8 cellular contexts compared by ENCODE assay signal in the genomic region with DNA sequence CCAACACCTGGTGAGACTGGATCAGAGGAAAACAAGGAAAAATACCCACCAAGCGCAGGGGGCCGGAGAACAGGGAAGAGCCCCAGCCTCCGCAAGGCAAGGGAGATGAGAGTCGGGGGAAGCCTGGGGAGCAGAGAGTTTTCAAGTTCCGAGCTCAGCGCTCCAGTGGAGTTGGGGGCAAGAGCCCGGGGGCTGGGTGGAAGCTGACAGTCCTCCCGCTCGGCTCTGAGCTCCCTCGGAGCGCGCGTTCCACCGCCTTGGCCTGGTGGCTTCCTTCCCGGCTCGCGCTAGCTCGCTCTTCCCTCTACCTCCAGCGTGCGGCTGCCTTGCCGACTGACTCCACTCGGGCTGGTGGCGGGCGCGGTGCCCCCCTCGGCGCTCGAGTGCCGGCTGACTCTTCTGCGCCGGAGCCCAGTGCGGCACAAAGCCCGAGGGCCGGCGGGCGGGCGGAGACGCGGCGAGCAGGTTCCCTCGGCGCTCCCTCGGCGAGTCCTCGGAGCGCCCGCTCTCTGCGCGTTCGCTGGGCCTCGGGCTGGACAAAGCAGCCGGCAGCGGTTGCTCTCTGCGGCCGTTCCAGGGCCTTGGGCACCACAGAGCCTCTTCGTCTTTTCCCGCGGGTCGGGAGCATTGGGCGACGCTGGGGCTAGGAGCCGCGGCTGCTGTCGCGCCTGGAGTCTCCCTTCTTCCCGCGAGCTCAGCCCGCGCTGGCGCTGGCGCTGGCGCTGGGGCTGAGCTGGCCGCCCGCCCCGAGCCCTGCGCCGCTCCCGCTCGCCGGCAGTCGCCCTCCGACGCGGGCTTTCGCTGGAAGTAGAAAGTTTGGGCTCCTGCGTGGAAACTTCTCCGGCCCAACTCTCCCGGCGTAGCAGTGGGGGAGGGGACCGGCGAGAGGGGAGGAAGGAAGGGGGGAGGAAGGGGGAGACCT. TPM values are rescaled to one million over a fixed set of nuclear protein-coding genes. Genes with fewer than 3 reads are reported as not detected.
DNase-seq lines count a peak whose midpoint lies in the region; ATAC-seq lines count a peak whose summit lies in the region.

No MANE protein-coding gene starts in this region.

- H3K4me1 Mint-ChIP-seq in T-helper 2 cell treated with Interferon-gamma antibody and Interleukin-4, amounts not matched to agents 5 μg/mL and 100 μg/mL, for 36 hours (ENCODE audit: low read depth), result peaks cover 17% of the 10 kb centered on the region

- peak overlapping the region; percentile 63 for H3K27ac Mint-ChIP-seq in T-helper 2 cell treated with Interferon-gamma antibody and Interleukin-4, amounts not matched to agents 5 μg/mL and 100 μg/mL, for 36 hours

- H2AK5ac ChIP-seq in mesenchymal stem cell (ENCODE audit: low read length, severe bottlenecking), result no peak overlapping the region

- no peak overlapping the region for H2BK120ac ChIP-seq in mesenchymal stem cell (ENCODE audit: low read depth, low read length)

- H3K4me3 Mint-ChIP-seq in T-helper 2 cell treated with Interferon-gamma antibody and Interleukin-4, amounts not matched to agents 5 μg/mL and 100 μg/mL, for 36 hours, result peak overlapping the region; percentile 62

- H3K4me2 ChIP-seq in mesenchymal stem cell (ENCODE audit: low read length, poor library complexity, severe bottlenecking), result peak overlapping the region; percentile 88

- H3K27me3 ChIP-seq in mesenchymal stem cell (ENCODE audit: control insufficient read depth in 1 of 2, insufficient read depth in 1 of 2, low read length in 2 of 2), result peaks cover 96 to 99% of the 10 kb centered on the region in 2 experiments

- H3K36me3 Mint-ChIP-seq in T-helper 2 cell treated with Interferon-gamma antibody and Interleukin-4, amounts not matched to agents 5 μg/mL and 100 μg/mL, for 36 hours (ENCODE audit: low read depth), result no peaks in the 10 kb centered on the region

- H3K27me3 Mint-ChIP-seq in T-helper 2 cell treated with Interferon-gamma antibody and Interleukin-4, amounts not matched to agents 5 μg/mL and 100 μg/mL, for 36 hours (ENCODE audit: low read depth), result peaks cover 79% of the 10 kb centered on the region

- no peak overlapping the region for H2BK5ac ChIP-seq in mesenchymal stem cell (ENCODE audit: low read depth, low read length, poor library complexity, severe bottlenecking)

- peak overlapping the region; percentile 39 to 55 for H3K4me3 ChIP-seq in mesenchymal stem cell (ENCODE audit: insufficient read depth in 1 of 2, low read depth in 1 of 2, low read length in 2 of 2)

- no peak overlapping the region for H2BK15ac ChIP-seq in mesenchymal stem cell (ENCODE audit: low read depth, poor library complexity, severe bottlenecking)

- no peak overlapping the region for H3K4ac ChIP-seq in mesenchymal stem cell (ENCODE audit: low read depth in 1 of 2, low read length in 2 of 2)

- peaks cover 46% of the 10 kb centered on the region for H3K4me1 ChIP-seq in mesenchymal stem cell (ENCODE audit: control insufficient read depth, insufficient read depth, low read depth, low read length)

- no peak overlapping the region for H3K9ac ChIP-seq in mesenchymal stem cell (ENCODE audit: low read length)

- H3K9me3 ChIP-seq in mesenchymal stem cell (ENCODE audit: control insufficient read depth, low read length), result no peaks in the 10 kb centered on the region

- H3K9me3 Mint-ChIP-seq in T-helper 2 cell treated with Interferon-gamma antibody and Interleukin-4, amounts not matched to agents 5 μg/mL and 100 μg/mL, for 36 hours, result no peaks in the 10 kb centered on the region

- no peak overlapping the region for H2AFZ ChIP-seq in mesenchymal stem cell (ENCODE audit: low read depth, low read length)

- H3K23ac ChIP-seq in mesenchymal stem cell (ENCODE audit: low read length in 2 of 2), result no peak overlapping the region

- H3K79me1 ChIP-seq in mesenchymal stem cell (replicated peaks; ENCODE audit: low read length, poor library complexity, severe bottlenecking), result no peaks in the 10 kb centered on the region

- no peak for DNase-seq in T-helper 2 cell treated with Interferon-gamma antibody and Interleukin-4, amounts not matched to agents 5 μg/mL and 100 μg/mL, for 36 hours (ENCODE audit: low spot score)
- DNase-seq in T-helper 2 cell, result no peak
- DNase-seq in NCI-H748 (lab: John Stamatoyannopoulos, UW; ENCODE audit: unreplicated experiment), result peak; percentile 72
- DNase-seq in mesenchymal stem cell, result peak; percentile 46
- no peak for DNase-seq in stimulated activated CD4-positive, alpha-beta T cell treated with anti-CD3 and anti-CD28 coated beads, Interleukin-12 subunit alpha, Interleukin-12 subunit beta, amount 100 ng/mL, for 4 hours
- no peak for DNase-seq in activated gamma-delta T cell treated with Interleukin-2 at 50 U/mL for 16 hours

- no peak for ATAC-seq in GM21360 (IDR thresholded peaks at IDR 0.05; ENCODE audit: unreplicated experiment)

- no peak overlapping the region for H4K8ac ChIP-seq in mesenchymal stem cell (ENCODE audit: low read length)

- no peak overlapping the region for H3K18ac ChIP-seq in mesenchymal stem cell (ENCODE audit: low read depth in 1 of 2, low read length in 2 of 2)

- H4K91ac ChIP-seq in mesenchymal stem cell (ENCODE audit: low read length), result no peak overlapping the region

- no peak overlapping the region for H3K14ac ChIP-seq in mesenchymal stem cell (ENCODE audit: low read length in 2 of 2)

- H2BK12ac ChIP-seq in mesenchymal stem cell (ENCODE audit: low read length in 2 of 2), result no peak overlapping the region

- H3K36me3 ChIP-seq in mesenchymal stem cell (ENCODE audit: control insufficient read depth in 1 of 2, insufficient read depth in 2 of 2, low read depth in 1 of 2, low read length in 2 of 2), result peaks cover 0 to 3% of the 10 kb centered on the region in 2 experiments

- H3K27ac ChIP-seq in cingulate gyrus (ENCODE audit: low read depth, low read length) (peak overlapping the region; percentile 10), mesenchymal stem cell (ENCODE audit: low read length, poor library complexity, severe bottlenecking) (no peak overlapping the region)

- under 1% methylated on average over 83 of the region's 91 CpGs for WGBS in mesenchymal stem cell

RNA-seq across cellular contexts. Expression of a gene that starts 1.0 kb away (rescaled TPM):
- polyA plus RNA-seq in mesenchymal stem cell (2013, experiment 1 of 2), result not detected
- polyA plus RNA-seq in mesenchymal stem cell (2013, experiment 2 of 2), result not detected

Comparison
In these comparisons a context has a peak if more than half of its experiments do, and no peak if none do; other contexts are left out.
1. DNase-seq: peak in NCI-H748 (single experiment) and mesenchymal stem cell (single experiment); none in T-helper 2 cell treated with Interferon-gamma antibody and Interleukin-4, amounts not matched to agents 5 μg/mL and 100 μg/mL, for 36 hours (single experiment), T-helper 2 cell (0 of 5), stimulated activated CD4-positive, alpha-beta T cell treated with anti-CD3 and anti-CD28 coated beads, Interleukin-12 subunit alpha, Interleukin-12 subunit beta, amount 100 ng/mL, for 4 hours (single experiment) and activated gamma-delta T cell treated with Interleukin-2 at 50 U/mL for 16 hours (single experiment).